15 cellular contexts compared by ENCODE assay signal in the genomic region with DNA sequence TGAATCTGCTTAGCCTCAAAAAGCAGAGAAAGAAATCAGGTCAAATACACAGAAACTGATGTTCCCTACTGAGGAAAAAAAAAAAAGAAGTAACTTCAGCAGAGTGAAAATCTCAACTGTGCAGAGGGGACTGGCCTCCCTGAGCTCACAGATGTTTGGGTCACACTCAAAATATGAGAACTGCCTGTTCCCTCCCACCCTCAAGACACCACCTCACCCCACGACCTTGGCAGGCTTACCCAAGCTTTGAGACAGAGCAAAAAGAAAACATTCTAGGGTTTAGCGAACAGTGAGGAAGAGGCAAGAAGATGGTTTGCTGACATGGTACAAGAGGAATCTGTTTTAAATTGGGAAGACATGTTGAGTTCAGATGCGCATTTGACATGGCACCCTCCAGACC. TPM values are rescaled to one million over a fixed set of nuclear protein-coding genes. Genes with fewer than 3 reads are reported as not detected.
A peak's percentile ranks its signal among the peaks of the same experiment; 100 is the strongest.
DNase-seq lines count a peak whose midpoint lies in the region; TF ChIP-seq lines count a peak whose summit lies in the region.
"Had no signal": no experiment of that assay in that cellular context is flagged by ENCODE, and none has a peak within 500 bp of the region (broad histone marks: within the 10 kb centered on the region; RNA-seq: fewer than 3 reads in every experiment).

No MANE protein-coding gene starts in this region.

- H3K27me3 ChIP-seq in left ventricle myocardium inferior (ENCODE audit: low read depth) (no peaks in the 10 kb centered on the region), sigmoid colon (no peaks in the 10 kb centered on the region), HAP-1 (ENCODE audit: low read depth) (no peaks in the 10 kb centered on the region)

- H3K4me3 ChIP-seq in left ventricle myocardium inferior (no peak overlapping the region), sigmoid colon (no peak overlapping the region), HAP-1 (no peak overlapping the region)
- H3K4me3 ChIP-seq: GM23338 had no signal

- CTCF ChIA-PET in MCF 10A (lab: Yijun Ruan, JAX) = interaction anchor here (0.7 to 3.4 kb wide), 5 partner anchors 23 to 471 kb away, joined by 3 to 14 read pairs (median 3); no protein-coding TSS in a partner anchor

- peak; percentile 37 for DNase-seq in AG08395 (ENCODE audit: low spot score)
- no peak for DNase-seq in MCF 10A (ENCODE audit: unreplicated experiment)
- peak; percentile 78 for DNase-seq in left ventricle myocardium inferior
- DNase-seq in sigmoid colon = peak; percentile 95
- DNase-seq in NCI-H2081 treated with DMSO at 0.1 percent for 48 hours (lab: John Stamatoyannopoulos, UW) = no peak
- DNase-seq in HAP-1 (ENCODE audit: low spot score in 2 of 2) = no peak
- DNase-seq in RPMI8226 = no peak
- DNase-seq in activated naive CD8-positive, alpha-beta T cell treated with anti-CD3 and anti-CD28 coated beads for 36 hours = no peak
- DNase-seq: activated CD4-positive, alpha-beta T cell treated with anti-CD3 and anti-CD28 coated beads, Interleukin-2, amount 50 U/mL, for 4 hours; activated effector memory CD4-positive, alpha-beta T cell treated with Interleukin-2 at 50 U/mL for 16 hours; DMS153; T-helper 2 cell had no signal

- peaks cover 78% of the 10 kb centered on the region for H3K4me1 ChIP-seq in left ventricle myocardium inferior
- peaks cover 0 to 55% (median 50%) of the 10 kb centered on the region in 4 donors for H3K4me1 ChIP-seq in sigmoid colon
- no peaks in the 10 kb centered on the region for H3K4me1 ChIP-seq in HAP-1
- H3K4me1 ChIP-seq: parathyroid adenoma had no signal

- TF ChIP-seq POLR2A in sigmoid colon (IDR thresholded peaks at IDR 0.05) = no peak

- WGBS in sigmoid colon, 2 donors = 65 to 68% methylated on average over 3 of the region's 3 CpGs

- intact Hi-C loops in MCF 10A (cut with micrococcal nuclease) (no loop called here), left ventricle myocardium inferior (cut with micrococcal nuclease) (no loop called here), sigmoid colon (cut with DNase I) (no loop called here)

- H3K9me3 ChIP-seq in left ventricle myocardium inferior (replicated peaks) (no peaks in the 10 kb centered on the region), sigmoid colon (no peaks in the 10 kb centered on the region), HAP-1 (no peaks in the 10 kb centered on the region)

- H3K36me3 Mint-ChIP-seq in MCF 10A (ENCODE audit: insufficient read depth, unreplicated experiment) = no peaks in the 10 kb centered on the region
- no peaks in the 10 kb centered on the region for H3K36me3 Mint-ChIP-seq in activated naive CD8-positive, alpha-beta T cell treated with anti-CD3 and anti-CD28 coated beads for 36 hours

- H3K27ac Mint-ChIP-seq in MCF 10A (ENCODE audit: low read depth, unreplicated experiment) = peak overlapping the region; percentile 68
- no peak overlapping the region for H3K27ac Mint-ChIP-seq in activated naive CD8-positive, alpha-beta T cell treated with anti-CD3 and anti-CD28 coated beads for 36 hours
- H3K27ac Mint-ChIP-seq: GM23338 had no signal

- BruUV-seq in MCF 10A (replicated peaks; lab: Mats Ljungman, UMichigan) = no TSS peak

- POLR2A ChIA-PET in MCF 10A (lab: Yijun Ruan, JAX) = interaction anchor here (1.0 to 3.0 kb wide), 11 partner anchors 10 to 512 kb away, joined by 3 to 24 read pairs (median 6); partner anchors contain the start of gene B3GALNT2

- TF ChIP-seq CTCF in MCF 10A (IDR thresholded peaks at IDR 0.05; ENCODE audit: unreplicated experiment) (no peak), left ventricle myocardium inferior (IDR thresholded peaks at IDR 0.05; ENCODE audit: borderline replicate concordance) (no peak), sigmoid colon (IDR thresholded peaks at IDR 0.05) (no peak)

- peak overlapping the region; percentile 22 for H3K4me3 Mint-ChIP-seq in MCF 10A (ENCODE audit: unreplicated experiment)
- H3K4me3 Mint-ChIP-seq in activated naive CD8-positive, alpha-beta T cell treated with anti-CD3 and anti-CD28 coated beads for 36 hours = no peak overlapping the region
- H3K4me3 Mint-ChIP-seq: GM23338 had no signal

- in situ Hi-C loops in HAP-1 (cut with MboI; ENCODE audit: low sequenced_read_pairs) = no loop called here

- peak in 3 of 4 donors; percentile 62 to 70 (median 65) for TF ChIP-seq EP300 in sigmoid colon (IDR thresholded peaks at IDR 0.05)

- H3K9me3 Mint-ChIP-seq in MCF 10A (ENCODE audit: unreplicated experiment) = no peaks in the 10 kb centered on the region
- no peaks in the 10 kb centered on the region for H3K9me3 Mint-ChIP-seq in activated naive CD8-positive, alpha-beta T cell treated with anti-CD3 and anti-CD28 coated beads for 36 hours
- H3K9me3 Mint-ChIP-seq: GM23338 had no signal

- no peaks in the 10 kb centered on the region for H3K27me3 Mint-ChIP-seq in MCF 10A (ENCODE audit: insufficient read depth, unreplicated experiment)
- H3K27me3 Mint-ChIP-seq in activated naive CD8-positive, alpha-beta T cell treated with anti-CD3 and anti-CD28 coated beads for 36 hours = no peaks in the 10 kb centered on the region

- H3K4me1 Mint-ChIP-seq in MCF 10A (ENCODE audit: insufficient read depth, unreplicated experiment) = peaks cover 18% of the 10 kb centered on the region
- H3K4me1 Mint-ChIP-seq in activated naive CD8-positive, alpha-beta T cell treated with anti-CD3 and anti-CD28 coated beads for 36 hours = no peaks in the 10 kb centered on the region
- H3K4me1 Mint-ChIP-seq: GM23338 had no signal

- H3K27ac ChIP-seq in left ventricle myocardium inferior (replicated peaks) (peak overlapping the region; percentile 90), sigmoid colon (peak overlapping the region; percentile 65 to 83 (median 82))
- H3K27ac ChIP-seq: parathyroid adenoma had no signal

- H3K36me3 ChIP-seq in left ventricle myocardium inferior (peaks cover 80% of the 10 kb centered on the region), sigmoid colon (peaks cover 48 to 96% (median 52%) of the 10 kb centered on the region in 4 donors), HAP-1 (replicated peaks) (peaks cover 16% of the 10 kb centered on the region)

RNA-seq across cellular contexts. Expression of gene NID1, which starts 48.8 kb away (rescaled TPM):
- total RNA-seq in MCF 10A (2022) (0.10 and 0.16 TPM in 2 replicates), left ventricle myocardium inferior (40.4 TPM), sigmoid colon (100 to 1,000 TPM; 136 to 242 (median 145) TPM)
- polyA plus RNA-seq in sigmoid colon = 10 to 100 TPM in 1 of 3 donors, 1 to 10 TPM in 2; 3.9 to 29.9 (median 6.6) TPM
- total RNA-seq in activated naive CD8-positive, alpha-beta T cell treated with anti-CD3 and anti-CD28 coated beads for 36 hours = under 1 TPM; 0.08 to 0.10 TPM
- total RNA-seq: OCI-LY7 had no signal

Comparison
In these comparisons a context has a peak if more than half of its experiments do, and no peak if none do; other contexts are left out.
1. DNase-seq: peak in AG08395 (single experiment), left ventricle myocardium inferior (single experiment) and sigmoid colon (single experiment); none in MCF 10A (single experiment), NCI-H2081 treated with DMSO at 0.1 percent for 48 hours (single experiment), HAP-1 (0 of 2), RPMI8226 (single experiment) and activated naive CD8-positive, alpha-beta T cell treated with anti-CD3 and anti-CD28 coated beads for 36 hours (single experiment).
2. RNA of gene NID1, which starts 48.8 kb away (total RNA-seq): 136 to 242 TPM in sigmoid colon and 40.4 TPM in left ventricle myocardium inferior (single experiment); 0.10 to 0.16 TPM in MCF 10A and 0.08 to 0.10 TPM in activated naive CD8-positive, alpha-beta T cell treated with anti-CD3 and anti-CD28 coated beads for 36 hours; every median in the first group is over 10 times any median in the second.